ENCODE assay signal across 27 cellular contexts in the genomic region with DNA sequence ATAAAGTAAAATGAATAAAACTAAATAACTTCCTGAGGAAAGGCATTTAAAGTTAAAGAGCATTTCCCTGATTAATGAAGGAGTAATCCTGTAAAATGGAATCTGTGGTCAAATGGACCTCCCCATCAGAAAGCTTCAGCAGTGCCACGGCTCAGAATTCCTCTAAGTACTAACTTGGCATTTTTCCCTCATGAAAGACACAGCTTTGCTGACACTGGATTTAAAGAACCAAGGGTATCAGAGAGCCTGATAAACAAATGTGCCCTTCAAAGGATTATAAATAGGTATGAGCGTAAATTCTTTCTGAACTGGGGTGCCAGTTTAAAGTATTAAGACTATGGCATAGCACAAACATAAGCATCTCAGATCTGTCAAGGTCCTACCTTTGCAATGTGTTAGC. TPM values are rescaled to one million over a fixed set of nuclear protein-coding genes. Genes with fewer than 3 reads are reported as not detected.
A peak's percentile ranks its signal among the peaks of the same experiment; 100 is the strongest.
DNase-seq lines count a peak whose midpoint lies in the region; ATAC-seq, FAIRE-seq and TF ChIP-seq lines count a peak whose summit lies in the region.
"Had no signal": no experiment of that assay in that cellular context is flagged by ENCODE, and none has a peak within 500 bp of the region (broad histone marks: within the 10 kb centered on the region; RNA-seq: fewer than 3 reads in every experiment).

No MANE protein-coding gene starts in this region.

- H3K27ac Mint-ChIP-seq in Caco-2 (ENCODE audit: unreplicated experiment) = no peak overlapping the region
- H3K27ac Mint-ChIP-seq: CD4-positive, CD25-positive, alpha-beta regulatory T cell had no signal

- BruUV-seq in Caco-2 (replicated peaks; lab: Mats Ljungman, UMichigan) = no TSS peak

- no peak overlapping the region for H2AFZ ChIP-seq in H1 (ENCODE audit: low read length)

- H2BK15ac ChIP-seq in H1 (ENCODE audit: low read length) = no peak overlapping the region

- no peaks in the 10 kb centered on the region for H4K20me1 ChIP-seq in H1 (replicated peaks in 1 of 2; ENCODE audit: control insufficient read depth in 1 of 2, insufficient read depth in 2 of 2, low read length in 2 of 2)
- H4K20me1 ChIP-seq: BLaER1 had no signal

- H3K4me3 ChIP-seq in H1 (ENCODE audit: extremely low read depth in 1 of 4, insufficient read depth in 2 of 4, low read depth in 3 of 4, low read length in 4 of 4) = no peak overlapping the region
- H3K4me3 ChIP-seq in Caco-2 (ENCODE audit: low read depth, low read length) = no peak overlapping the region
- H3K4me3 ChIP-seq: BLaER1 had no signal

- no peak overlapping the region for H2BK5ac ChIP-seq in H1 (ENCODE audit: low read depth, low read length)

- peak; percentile 50 for ATAC-seq in Right ventricle myocardium inferior
- no peak for ATAC-seq in left cardiac atrium
- no peak for ATAC-seq in GM18505 (IDR thresholded peaks at IDR 0.05; ENCODE audit: unreplicated experiment)
- ATAC-seq: HCT116 had no signal

- no peaks in the 10 kb centered on the region for H3K36me3 Mint-ChIP-seq in Caco-2 (ENCODE audit: insufficient read depth, unreplicated experiment)
- H3K36me3 Mint-ChIP-seq: CD4-positive, CD25-positive, alpha-beta regulatory T cell had no signal

- DNase-seq in Right ventricle myocardium inferior (ENCODE audit: missing footprints) (no peak), left cardiac atrium (no peak), G401 (ENCODE audit: low spot score) (peak; percentile 76), NCI-H82 (lab: John Stamatoyannopoulos, UW) (peak; percentile 56), H1 (ENCODE audit: low read depth in 1 of 2, low spot score in 2 of 2) (no peak), Caco-2 (no peak)
- DNase-seq: CD4-positive, CD25-positive, alpha-beta regulatory T cell; DMS53; IMR-90; KG1; NCI-H1048; NCI-H1436; NCI-H187; NCI-H2081 treated with DMSO at 0.1 percent for 48 hours; NCI-H2171; NCI-H226; NCI-H510A treated with DMSO at 0.1 percent for 48 hours; T-helper 1 cell had no signal

- no peaks in the 10 kb centered on the region for H3K79me1 ChIP-seq in H1 (ENCODE audit: low read depth, low read length)

- no peak overlapping the region for H2BK20ac ChIP-seq in H1 (ENCODE audit: low read length)

- no peak overlapping the region for H4K91ac ChIP-seq in H1 (replicated peaks; ENCODE audit: insufficient read length, low read length)

- H3K4me1 ChIP-seq in H1 (replicated peaks in 1 of 4; ENCODE audit: control insufficient read depth in 3 of 4, insufficient read depth in 4 of 4, low read length in 3 of 4) (no peaks in the 10 kb centered on the region), Caco-2 (no peaks in the 10 kb centered on the region)
- H3K4me1 ChIP-seq: BLaER1 had no signal

- H3K23me2 ChIP-seq in H1 (ENCODE audit: low read depth, low read length) = no peaks in the 10 kb centered on the region

- no peaks in the 10 kb centered on the region for H3K9me3 ChIP-seq in H1 (ENCODE audit: insufficient read depth in 2 of 2, low read depth in 1 of 2, low read length in 1 of 2)
- no peaks in the 10 kb centered on the region for H3K9me3 ChIP-seq in Caco-2
- H3K9me3 ChIP-seq: BLaER1 had no signal

- no peak overlapping the region for H3K56ac ChIP-seq in H1 (replicated peaks; ENCODE audit: insufficient read length, low read depth, low read length)

- TF ChIP-seq EP300 in H1 (IDR thresholded peaks at IDR 0.05; ENCODE audit: borderline replicate concordance in 1 of 2, low read depth in 2 of 2, low read length in 2 of 2) = no peak

- H2BK120ac ChIP-seq in H1 (replicated peaks; ENCODE audit: low read depth, low read length) = no peak overlapping the region

- no peak for TF ChIP-seq CTCF in H1 (IDR thresholded peaks at IDR 0.05; ENCODE audit: control extremely low read depth in 1 of 3, insufficient read depth in 1 of 3, low read depth in 1 of 3, low read length in 3 of 3)
- no peak for TF ChIP-seq CTCF in Caco-2 (IDR thresholded peaks at IDR 0.05; ENCODE audit: insufficient read depth in 1 of 2, low read depth in 1 of 2, low read length in 1 of 2, severe bottlenecking in 1 of 2, unreplicated experiment in 1 of 2)

- no peak overlapping the region for H3K27ac ChIP-seq in H1 (ENCODE audit: low read depth, low read length)
- H3K27ac ChIP-seq: BLaER1 had no signal

- TF ChIP-seq POLR2A in H1 (IDR thresholded peaks at IDR 0.05; ENCODE audit: control extremely low read depth in 1 of 2, low read depth in 2 of 2, low read length in 2 of 2) = no peak
- no peak for TF ChIP-seq POLR2A in GM18505 (IDR thresholded peaks at IDR 0.05; ENCODE audit: borderline replicate concordance, extremely low read depth, insufficient read depth, insufficient read length)

- no peak overlapping the region for H3K4ac ChIP-seq in H1 (replicated peaks; ENCODE audit: insufficient read length, low read depth, low read length)

- no peaks in the 10 kb centered on the region for H3K36me3 ChIP-seq in H1 (ENCODE audit: control insufficient read depth in 2 of 4, insufficient read depth in 4 of 4, low read length in 3 of 4)
- no peaks in the 10 kb centered on the region for H3K36me3 ChIP-seq in Caco-2 (ENCODE audit: control insufficient read depth, insufficient read depth, low read length)
- H3K36me3 ChIP-seq: BLaER1 had no signal

- H3K14ac ChIP-seq in H1 (ENCODE audit: insufficient read length) = no peak overlapping the region

- 94% methylated on average over 2 of the region's 2 CpGs; no CpG with 5 or more reads in 1 of the 2 experiments for WGBS in H1 (ENCODE audit: extremely low coverage in 1 of 2, insufficient coverage in 1 of 2, insufficient read length in 1 of 2, insufficient replicate concordance in 2 of 2, low coverage in 1 of 2, low lambda C conversion rate in 2 of 2, missing lambda C conversion rate in 1 of 2), 2 experiments

- no peak overlapping the region for H4K5ac ChIP-seq in H1 (ENCODE audit: insufficient read length, low read depth, low read length)

- no peak overlapping the region for H2AK5ac ChIP-seq in H1 (ENCODE audit: low read depth, low read length)

- no peak for TF ChIP-seq RAD21 in H1 (IDR thresholded peaks at IDR 0.05 in 1 of 2, conservative IDR thresholded peaks at IDR 0.05 in 1 of 2; ENCODE audit: low read depth in 2 of 2, low read length in 2 of 2)

- H3K79me2 ChIP-seq in H1 (ENCODE audit: control insufficient read depth in 1 of 2, insufficient read depth in 2 of 2, low read length in 2 of 2) = no peaks in the 10 kb centered on the region

- no peak overlapping the region for H4K8ac ChIP-seq in H1 (ENCODE audit: extremely low read depth, insufficient read depth, low read length)

- no peaks in the 10 kb centered on the region for H3K27me3 Mint-ChIP-seq in Caco-2 (ENCODE audit: insufficient read depth, unreplicated experiment)
- H3K27me3 Mint-ChIP-seq: CD4-positive, CD25-positive, alpha-beta regulatory T cell had no signal

- no peak overlapping the region for H3K4me2 ChIP-seq in H1 (ENCODE audit: insufficient read depth in 1 of 2, low read depth in 2 of 2, low read length in 2 of 2)
- H3K4me2 ChIP-seq: BLaER1 had no signal

- intact Hi-C loops in Right ventricle myocardium inferior (cut with DNase I) = no loop called here
- intact Hi-C loops in left cardiac atrium (cut with DNase I) = no loop called here
- intact Hi-C loops in Caco-2 (cut with micrococcal nuclease; ENCODE audit: unreplicated experiment) = no loop called here

- H3K18ac ChIP-seq in H1 (ENCODE audit: extremely low read depth, low read length) = no peak overlapping the region

- FAIRE-seq in H1 (lab: Jason Lieb, UNC) = peak; percentile 7
- FAIRE-seq: G401.6, RCC 7860 had no signal

- H3K9me3 Mint-ChIP-seq in Caco-2 (ENCODE audit: unreplicated experiment) = no peaks in the 10 kb centered on the region

- in situ Hi-C loops in G401 (cut with HindIII; ENCODE audit: low sequenced_read_pairs) = no loop called here

- no peak overlapping the region for H2BK12ac ChIP-seq in H1 (ENCODE audit: low read depth, low read length)

- H3K9ac ChIP-seq in H1 (replicated peaks in 1 of 4; ENCODE audit: extremely low read depth in 1 of 4, low read depth in 3 of 4, low read length in 3 of 4) = no peak overlapping the region
- H3K9ac ChIP-seq: BLaER1 had no signal

- H3K4me1 Mint-ChIP-seq in Caco-2 (ENCODE audit: low read depth, unreplicated experiment) = no peaks in the 10 kb centered on the region
- H3K4me1 Mint-ChIP-seq: CD4-positive, CD25-positive, alpha-beta regulatory T cell had no signal

- H3K27me3 ChIP-seq in H1 (replicated peaks in 1 of 4; ENCODE audit: control insufficient read depth in 3 of 4, extremely low read depth in 1 of 4, insufficient read depth in 3 of 4, low read length in 3 of 4) (no peaks in the 10 kb centered on the region), Caco-2 (replicated peaks; ENCODE audit: control insufficient read depth, insufficient read depth, low read length) (no peaks in the 10 kb centered on the region)
- H3K27me3 ChIP-seq: BLaER1 had no signal

- POLR2A ChIA-PET in H1 (lab: Charles Lee; ENCODE audit: partially characterized antibody) = interaction anchor here (0.9 kb wide), 1 partner anchor 13 kb away, joined by 3 read pairs; no protein-coding TSS in a partner anchor
- POLR2A ChIA-PET in Caco-2 (lab: Charles Lee) = no interaction called here

- H3K23ac ChIP-seq in H1 (ENCODE audit: insufficient read length) = no peak overlapping the region

- H3K4me3 Mint-ChIP-seq in Caco-2 (ENCODE audit: unreplicated experiment) = no peak overlapping the region
- H3K4me3 Mint-ChIP-seq: CD4-positive, CD25-positive, alpha-beta regulatory T cell had no signal

- CTCF ChIA-PET in H1 (lab: Charles Lee; ENCODE audit: partially characterized antibody) = interaction anchor here (0.6 to 1.9 kb wide), 8 partner anchors 8 to 347 kb away, joined by 3 to 7 read pairs (median 4); no protein-coding TSS in a partner anchor
- CTCF ChIA-PET in Caco-2 (lab: Charles Lee) = no interaction called here

RNA-seq across cellular contexts. Expression of a gene that starts 24.2 kb away (rescaled TPM):
- total RNA-seq in Right ventricle myocardium inferior (0.32 TPM), left cardiac atrium (under 1 TPM; 0.35 to 0.63 TPM), Caco-2 (2022) (not detected in 2 replicates)
- total RNA-seq in G401 (2014; rRNA removed; shearing (Covaris generic)) = not detected in 2 replicates
- total RNA-seq in H1 (2021; fragmentation: NEBNext Ultra II Directional; extraction: Animal tissue kit (Norgen Biotek cat#: 25700)) = 0.45 TPM in 1 of 2 replicates, not detected in the other
- 0.11 and 0.27 TPM in 2 replicates for polyA plus RNA-seq in H1 (2011; rRNA removed)
- polyA plus RNA-seq in H1 (2011; cell fraction: cytosol; rRNA removed) = 0.14 TPM
- polyA plus RNA-seq in H1 (2011; cell fraction: nucleus; rRNA removed) = 0.30 TPM
- polyA plus RNA-seq in H1 (2012, experiment 1 of 2) = 0.13 to 0.36 TPM (median 0.19 TPM) in 3 of 4 replicates, not detected in the other
- not detected for polyA plus RNA-seq in H1 (2012, experiment 2 of 2)
- polyA plus RNA-seq in H1 (2013, experiment 1 of 2) = 0.10 TPM
- polyA plus RNA-seq in H1 (2013, experiment 2 of 2) = 0.13 TPM
- polyA minus RNA-seq in H1 (2011; rRNA and poly(A)+ RNA removed) = 3.2 and 8.9 TPM in 2 replicates
- not detected for polyA minus RNA-seq in H1 (2011; cell fraction: cytosol; rRNA and poly(A)+ RNA removed)
- polyA minus RNA-seq in H1 (2011; cell fraction: nucleus; rRNA and poly(A)+ RNA removed) = 16.9 TPM
- total RNA-seq: A172; CD4-positive, CD25-positive, alpha-beta regulatory T cell; Daoy; IMR-90 had no signal
- polyA plus RNA-seq: AG04450; CD4-positive, CD25-positive, alpha-beta regulatory T cell; IMR-90 had no signal

RNA-seq across cellular contexts. Expression of a gene that starts 28.0 kb away (rescaled TPM):
- total RNA-seq in Right ventricle myocardium inferior (0.38 TPM), left cardiac atrium (under 1 TPM; 0.15 to 0.50 TPM), Caco-2 (2022) (0.21 TPM in 1 of 2 replicates, not detected in the other)
- not detected in 2 replicates for total RNA-seq in G401 (2014; rRNA removed; shearing (Covaris generic))
- 0.39 TPM in 1 of 2 replicates, not detected in the other for total RNA-seq in H1 (2021; fragmentation: NEBNext Ultra II Directional; extraction: Animal tissue kit (Norgen Biotek cat#: 25700))
- 0.09 TPM in 1 of 2 replicates, not detected in the other for polyA plus RNA-seq in H1 (2011; rRNA removed)
- polyA plus RNA-seq in H1 (2011; cell fraction: cytosol; rRNA removed) = not detected
- polyA plus RNA-seq in H1 (2011; cell fraction: nucleus; rRNA removed) = not detected
- not detected in 4 replicates for polyA plus RNA-seq in H1 (2012, experiment 1 of 2)
- polyA plus RNA-seq in H1 (2012, experiment 2 of 2) = not detected
- 0.06 TPM for polyA plus RNA-seq in H1 (2013, experiment 1 of 2)
- not detected for polyA plus RNA-seq in H1 (2013, experiment 2 of 2)
- 1.9 and 2.3 TPM in 2 replicates for polyA minus RNA-seq in H1 (2011; rRNA and poly(A)+ RNA removed)
- not detected for polyA minus RNA-seq in H1 (2011; cell fraction: cytosol; rRNA and poly(A)+ RNA removed)
- 6.8 TPM for polyA minus RNA-seq in H1 (2011; cell fraction: nucleus; rRNA and poly(A)+ RNA removed)
- total RNA-seq: A172; CD4-positive, CD25-positive, alpha-beta regulatory T cell; Daoy; H4; IMR-90 had no signal
- polyA plus RNA-seq: AG04450; CD4-positive, CD25-positive, alpha-beta regulatory T cell; IMR-90 had no signal

Comparison
In these comparisons a context has a peak if more than half of its experiments do, and no peak if none do; other contexts are left out.
1. DNase-seq: peak in G401 (single experiment) and NCI-H82 (single experiment); none in Right ventricle myocardium inferior (single experiment), left cardiac atrium (single experiment), H1 (0 of 2) and Caco-2 (0 of 2).